Comparison of ENCODE assay signal across 20 cellular contexts in the genomic region with DNA sequence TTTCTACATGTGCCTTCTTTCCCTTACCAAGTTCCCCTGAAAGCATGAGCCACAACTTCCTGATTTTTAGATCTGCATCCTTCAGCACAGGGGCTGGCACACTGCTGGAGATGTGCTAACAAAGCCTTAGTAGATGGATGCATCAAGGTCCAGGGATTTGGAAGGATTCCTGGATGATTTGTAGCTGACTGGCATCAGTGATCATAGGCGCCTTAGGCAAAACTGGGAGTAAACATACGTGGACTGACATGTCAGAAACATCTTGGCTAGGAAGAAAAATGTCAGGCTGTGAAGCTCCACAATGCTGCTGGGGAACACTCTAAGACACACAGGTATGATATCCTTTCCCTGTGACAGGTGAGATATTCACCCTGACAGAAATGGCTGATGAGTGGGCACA.
"Had no signal": no experiment of that assay in that cellular context is flagged by ENCODE, and none has a peak within 500 bp of the region (broad histone marks: within the 10 kb centered on the region; RNA-seq: fewer than 3 reads in every experiment).

No MANE protein-coding gene starts in this region.

- H3K27ac Mint-ChIP-seq: memory B cell; mesothelial cell of epicardium; natural killer cell treated with Interleukin-12 subunit alpha and Interleukin-12 subunit beta and Interleukin-15 and Interleukin-18, amount 100 ng/mL, for 72 hours had no signal

- H3K36me3 Mint-ChIP-seq: memory B cell; mesothelial cell of epicardium; natural killer cell treated with Interleukin-12 subunit alpha and Interleukin-12 subunit beta and Interleukin-15 and Interleukin-18, amount 100 ng/mL, for 72 hours had no signal

- H3K4me1 ChIP-seq: left ventricle myocardium inferior, lower lobe of right lung, parathyroid adenoma, psoas muscle, right lobe of liver, spleen, stomach had no signal

- H3K9me3 Mint-ChIP-seq: memory B cell; natural killer cell treated with Interleukin-12 subunit alpha and Interleukin-12 subunit beta and Interleukin-15 and Interleukin-18, amount 100 ng/mL, for 72 hours had no signal

- H3K27me3 ChIP-seq: right lobe of liver, stomach had no signal

- H3K9me3 ChIP-seq: heart left ventricle, left ventricle myocardium inferior, lower lobe of right lung, psoas muscle, right lobe of liver, spleen, stomach, thoracic aorta had no signal

- ATAC-seq: heart left ventricle; lower lobe of right lung; natural killer cell treated with Interleukin-12 subunit alpha and Interleukin-12 subunit beta and Interleukin-15 and Interleukin-18, amount 100 ng/mL, for 72 hours; right lobe of liver had no signal

- DNase-seq: cerebellar nuclear complex; dermis blood vessel endothelial cell; heart left ventricle; islet precursor cell; left ventricle myocardium inferior; lower lobe of right lung; occipital lobe; psoas muscle; retina; right lobe of liver; spleen; stimulated activated CD4-positive, alpha-beta T cell treated with anti-CD3 and anti-CD28 coated beads, Interleukin-2, amount 100 ng/mL, for 24 hours; stimulated activated naive CD4-positive, alpha-beta T cell; stomach; substantia nigra had no signal

- H3K27ac ChIP-seq: heart left ventricle, left ventricle myocardium inferior, lower lobe of right lung, parathyroid adenoma, psoas muscle, right lobe of liver, spleen, stomach, thoracic aorta had no signal

- H3K4me3 Mint-ChIP-seq: memory B cell; mesothelial cell of epicardium; natural killer cell treated with Interleukin-12 subunit alpha and Interleukin-12 subunit beta and Interleukin-15 and Interleukin-18, amount 100 ng/mL, for 72 hours had no signal

- H3K4me3 ChIP-seq: heart left ventricle, left ventricle myocardium inferior, lower lobe of right lung, psoas muscle, right lobe of liver, spleen, stomach, thoracic aorta had no signal

- H3K79me2 ChIP-seq: parathyroid adenoma had no signal

- H3K9ac ChIP-seq: parathyroid adenoma had no signal

- H3K4me1 Mint-ChIP-seq: memory B cell had no signal

- H3K36me3 ChIP-seq: heart left ventricle, left ventricle myocardium inferior, lower lobe of right lung, right lobe of liver, spleen, stomach, thoracic aorta had no signal

- H2AFZ ChIP-seq: parathyroid adenoma had no signal
